Comparison of ENCODE assay signal across 9 cellular contexts in the genomic region with DNA sequence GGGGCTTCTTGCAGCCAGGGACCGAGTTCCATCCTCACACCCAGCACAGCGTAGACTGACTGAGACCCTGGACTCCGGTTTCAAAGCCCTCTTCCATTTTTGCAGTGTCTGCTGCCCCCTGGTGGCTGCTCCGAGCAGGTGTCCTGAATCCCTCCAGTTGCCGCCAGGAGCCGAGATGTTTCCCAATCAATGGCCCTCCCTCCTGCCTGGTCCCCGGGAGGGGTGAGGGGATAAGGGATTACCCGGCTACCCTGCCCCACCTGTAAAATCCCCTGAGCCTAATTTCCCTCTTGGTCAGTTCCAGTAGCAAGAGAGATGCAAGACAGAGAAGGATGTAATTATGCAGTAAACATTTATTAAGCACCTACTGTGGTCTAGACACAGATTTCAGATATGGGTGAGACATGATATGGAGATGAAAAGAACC. TPM values are rescaled to one million over a fixed set of nuclear protein-coding genes. Genes with fewer than 3 reads are reported as not detected.
DNase-seq lines count a peak whose midpoint lies in the region; ATAC-seq, FAIRE-seq and TF ChIP-seq lines count a peak whose summit lies in the region.
"Had no signal": no experiment of that assay in that cellular context is flagged by ENCODE, and none has a peak within 500 bp of the region (broad histone marks: within the 10 kb centered on the region; RNA-seq: fewer than 3 reads in every experiment).

No MANE protein-coding gene starts in this region.

- H3K36me3 Mint-ChIP-seq in Calu3 (ENCODE audit: insufficient read depth, unreplicated experiment) = no peaks in the 10 kb centered on the region

- no peaks in the 10 kb centered on the region for H3K9me3 ChIP-seq in Karpas-422 (ENCODE audit: low read length)
- no peaks in the 10 kb centered on the region for H3K9me3 ChIP-seq in osteoblast (ENCODE audit: low read depth, low read length)
- no peaks in the 10 kb centered on the region for H3K9me3 ChIP-seq in thoracic aorta

- DNase-seq in Calu3 (peak; percentile 88), Karpas-422 (peak; percentile 85), RPMI8226 (peak; percentile 72), frontal cortex (ENCODE audit: low spot score in 2 of 2) (peak; percentile 78 to 87), osteoblast (ENCODE audit: insufficient read length, low spot score, missing footprints) (peak; percentile 99), thoracic aorta (ENCODE audit: low spot score) (no peak)
- DNase-seq in activated effector memory CD4-positive, alpha-beta T cell treated with Interleukin-2 at 50 U/mL for 16 hours = peak; percentile 49

- H3K36me3 ChIP-seq in Karpas-422 (ENCODE audit: insufficient read depth, low read length) (no peaks in the 10 kb centered on the region), osteoblast (ENCODE audit: insufficient read depth, low read length) (no peaks in the 10 kb centered on the region), thoracic aorta (no peaks in the 10 kb centered on the region)

- H3K4me1 ChIP-seq in Karpas-422 (ENCODE audit: low read length) (no peaks in the 10 kb centered on the region), osteoblast (ENCODE audit: insufficient read depth, low read length) (no peaks in the 10 kb centered on the region), thoracic aorta (ENCODE audit: control insufficient read depth in 1 of 2, low read depth in 2 of 2) (no peaks in the 10 kb centered on the region)

- H3K4me3 ChIP-seq in Karpas-422 (ENCODE audit: low read length) (no peak overlapping the region), osteoblast (ENCODE audit: insufficient read depth, low read length) (no peak overlapping the region), thoracic aorta (peak overlapping the region; percentile 50)

- no peaks in the 10 kb centered on the region for H3K27me3 ChIP-seq in Karpas-422 (ENCODE audit: low read length)
- H3K27me3 ChIP-seq in osteoblast (ENCODE audit: insufficient read depth, low read length) = peaks cover 8% of the 10 kb centered on the region
- no peaks in the 10 kb centered on the region for H3K27me3 ChIP-seq in thoracic aorta (replicated peaks; ENCODE audit: insufficient read depth)

- ATAC-seq in thoracic aorta (ENCODE audit: insufficient number of reproducible peaks, low FRiP score, low read depth) = no peak
- ATAC-seq in HG02852 (IDR thresholded peaks at IDR 0.05; ENCODE audit: unreplicated experiment) = no peak

- no peaks in the 10 kb centered on the region for H3K9me2 ChIP-seq in Karpas-422 (replicated peaks; ENCODE audit: insufficient read depth, low read length)

- CTCF ChIA-PET in Calu3 (lab: Charles Lee) = interaction anchor here (0.7 kb wide), 1 partner anchor 40 kb away, joined by 6 read pairs; no protein-coding TSS in a partner anchor

- no peak overlapping the region for H3K4me3 Mint-ChIP-seq in Calu3 (ENCODE audit: low read depth, unreplicated experiment)

- no peak for FAIRE-seq in frontal cortex (lab: Jason Lieb, UNC)
- FAIRE-seq: TTC549 had no signal

- no peaks in the 10 kb centered on the region for H3K9me3 Mint-ChIP-seq in Calu3 (ENCODE audit: low read depth, unreplicated experiment)

- no TSS peak for BruUV-seq in Calu3 (replicated peaks; lab: Mats Ljungman, UMichigan)

- H3K4me2 ChIP-seq in Karpas-422 (ENCODE audit: low read depth, low read length, poor library complexity, severe bottlenecking) (no peak overlapping the region), osteoblast (ENCODE audit: insufficient read depth, low read length) (no peak overlapping the region)

- no peak overlapping the region for H3K27ac Mint-ChIP-seq in Calu3 (ENCODE audit: unreplicated experiment)

- H3K9ac ChIP-seq in Karpas-422 (ENCODE audit: low read length) = no peak overlapping the region

- no peak overlapping the region for H3K27ac ChIP-seq in Karpas-422 (ENCODE audit: low read length)
- H3K27ac ChIP-seq in osteoblast (ENCODE audit: low read depth, low read length) = no peak overlapping the region
- H3K27ac ChIP-seq in thoracic aorta = no peak overlapping the region

- intact Hi-C loops in Calu3 (cut with micrococcal nuclease; ENCODE audit: unreplicated experiment) = loop anchor here (1.0 to 5.0 kb wide), 3 partner anchors 290 to 422 kb away; no protein-coding TSS in a partner anchor

- H3K4me1 Mint-ChIP-seq in Calu3 (ENCODE audit: low read depth, unreplicated experiment) = no peaks in the 10 kb centered on the region

- peaks cover 52% of the 10 kb centered on the region for H3K27me3 Mint-ChIP-seq in Calu3 (ENCODE audit: unreplicated experiment)

- H4K20me1 ChIP-seq in Karpas-422 (ENCODE audit: insufficient read depth, low read depth, low read length) (no peaks in the 10 kb centered on the region), osteoblast (ENCODE audit: insufficient read depth, low read length) (no peaks in the 10 kb centered on the region)

- H2AFZ ChIP-seq in Karpas-422 (ENCODE audit: low read length) (no peak overlapping the region), osteoblast (ENCODE audit: low read length) (no peak overlapping the region)

- H3K79me2 ChIP-seq in Karpas-422 (ENCODE audit: low read length) (no peaks in the 10 kb centered on the region), osteoblast (ENCODE audit: insufficient read depth, low read length) (no peaks in the 10 kb centered on the region)

- peak; percentile 96 for TF ChIP-seq CTCF in Calu3 (IDR thresholded peaks at IDR 0.05; ENCODE audit: unreplicated experiment)
- TF ChIP-seq CTCF in osteoblast (IDR thresholded peaks at IDR 0.05; ENCODE audit: extremely low read depth, low read depth, low read length) = peak; percentile 94
- peak; percentile 89 for TF ChIP-seq CTCF in thoracic aorta (IDR thresholded peaks at IDR 0.05)

RNA-seq across cellular contexts. Expression of a gene that starts 55.0 kb away (rescaled TPM):
- total RNA-seq in Calu3 (2022) (20.7 and 28.5 TPM in 2 replicates), frontal cortex (8.2 TPM), osteoblast (8.3 and 9.1 TPM in 2 replicates), thoracic aorta (10 to 100 TPM; 12.6 to 14.7 TPM)
- total RNA-seq in Karpas-422 (2014; rRNA removed; shearing (Covaris generic); ENCODE audit: low replicate concordance) = 0.11 and 0.61 TPM in 2 replicates
